In genomic region chr16:50193594-50193993, GRCh38 we compare ENCODE assay signal across 12 cellular contexts. TPM values are rescaled to one million over a fixed set of nuclear protein-coding genes. Genes with fewer than 3 reads are reported as not detected.
DNase-seq lines count a peak whose midpoint lies in the region; ATAC-seq and TF ChIP-seq lines count a peak whose summit lies in the region.
"Had no signal": no experiment of that assay in that cellular context is flagged by ENCODE, and none has a peak within 500 bp of the region (broad histone marks: within the 10 kb centered on the region; RNA-seq: fewer than 3 reads in every experiment).

No MANE protein-coding gene starts in this region.

- no peak overlapping the region for H3K27ac ChIP-seq in HEK293 (ENCODE audit: extremely low read depth, low read depth, low read length)
- H3K27ac ChIP-seq: tibial artery had no signal

- no peak overlapping the region for H3K4me3 Mint-ChIP-seq in T-helper 1 cell treated with Interleukin-12 subunit alpha and Interleukin-12 subunit beta and Interleukin-4 antibody, amounts not matched to agents 30 μg/mL and 1 μg/mL, for 36 hours
- H3K4me3 Mint-ChIP-seq in central memory CD8-positive, alpha-beta T cell, result no peak overlapping the region
- no peak overlapping the region for H3K4me3 Mint-ChIP-seq in osteocyte (ENCODE audit: unreplicated experiment)

- CTCF ChIA-PET in HEK293 (lab: Yijun Ruan, JAX), result interaction anchor here (1.6 kb wide), 1 partner anchor 18 kb away, joined by 7 read pairs; no protein-coding TSS in a partner anchor

- H3K4me1 Mint-ChIP-seq in T-helper 1 cell treated with Interleukin-12 subunit alpha and Interleukin-12 subunit beta and Interleukin-4 antibody, amounts not matched to agents 30 μg/mL and 1 μg/mL, for 36 hours (ENCODE audit: low read depth), result peaks cover 36% of the 10 kb centered on the region
- peaks cover 65% of the 10 kb centered on the region for H3K4me1 Mint-ChIP-seq in central memory CD8-positive, alpha-beta T cell
- peaks cover 43% of the 10 kb centered on the region for H3K4me1 Mint-ChIP-seq in osteocyte (ENCODE audit: unreplicated experiment)

- DNase-seq in T-helper 1 cell (no peak), osteocyte (ENCODE audit: extremely low spot score, unreplicated experiment) (no peak), NCI-H2227 treated with DMSO at 0.1 percent for 48 hours (lab: John Stamatoyannopoulos, UW) (no peak), NCI-H2196 treated with DMSO at 0.1 percent for 48 hours (lab: John Stamatoyannopoulos, UW; ENCODE audit: unreplicated experiment) (no peak)
- DNase-seq in central memory CD8-positive, alpha-beta T cell (ENCODE audit: low spot score in 2 of 2), result no peak
- DNase-seq: 8988T, NCI-H1105, NCI-H2171, tibial artery had no signal

- no peak for TF ChIP-seq CTCF in HEK293 (tag by site-specific recombination; IDR thresholded peaks at IDR 0.05)
- no peak for TF ChIP-seq CTCF in osteocyte (IDR thresholded peaks at IDR 0.05)

- POLR2A ChIA-PET in HEK293 (lab: Yijun Ruan, JAX), result no interaction called here

- ATAC-seq in central memory CD8-positive, alpha-beta T cell (replicated peaks; ENCODE audit: extremely low read depth, poor library complexity, severe bottlenecking), result no peak
- ATAC-seq in activated CD4-positive, CD25-positive, alpha-beta regulatory T cell treated with anti-CD3 and anti-CD28 coated beads, Interleukin-2, amount 50 U/mL, for 24 hours, result no peak

- H3K27ac Mint-ChIP-seq in T-helper 1 cell treated with Interleukin-12 subunit alpha and Interleukin-12 subunit beta and Interleukin-4 antibody, amounts not matched to agents 30 μg/mL and 1 μg/mL, for 36 hours, result peak overlapping the region; percentile 27
- peak overlapping the region; percentile 54 for H3K27ac Mint-ChIP-seq in central memory CD8-positive, alpha-beta T cell (ENCODE audit: low read depth)
- peak overlapping the region; percentile 5 for H3K27ac Mint-ChIP-seq in osteocyte (ENCODE audit: unreplicated experiment)

- no peaks in the 10 kb centered on the region for H3K9me3 Mint-ChIP-seq in T-helper 1 cell treated with Interleukin-12 subunit alpha and Interleukin-12 subunit beta and Interleukin-4 antibody, amounts not matched to agents 30 μg/mL and 1 μg/mL, for 36 hours
- no peaks in the 10 kb centered on the region for H3K9me3 Mint-ChIP-seq in central memory CD8-positive, alpha-beta T cell
- H3K9me3 Mint-ChIP-seq in osteocyte (ENCODE audit: unreplicated experiment), result no peaks in the 10 kb centered on the region

- H3K27me3 Mint-ChIP-seq in T-helper 1 cell treated with Interleukin-12 subunit alpha and Interleukin-12 subunit beta and Interleukin-4 antibody, amounts not matched to agents 30 μg/mL and 1 μg/mL, for 36 hours (ENCODE audit: low read depth), result no peaks in the 10 kb centered on the region
- H3K27me3 Mint-ChIP-seq in central memory CD8-positive, alpha-beta T cell, result no peaks in the 10 kb centered on the region
- H3K27me3 Mint-ChIP-seq in osteocyte (ENCODE audit: unreplicated experiment), result no peaks in the 10 kb centered on the region

- no peaks in the 10 kb centered on the region for H3K9me3 ChIP-seq in HEK293 (ENCODE audit: control insufficient read depth, insufficient read depth, low read depth, low read length)
- H3K9me3 ChIP-seq: tibial artery had no signal

- H3K4me1 ChIP-seq in HEK293 (ENCODE audit: control insufficient read depth, insufficient read depth, low read length), result peaks cover 11% of the 10 kb centered on the region

- H3K4me3 ChIP-seq in HEK293 (ENCODE audit: low read depth, low read length), result no peak overlapping the region
- H3K4me3 ChIP-seq: tibial artery had no signal

- H3K36me3 ChIP-seq in HEK293 (ENCODE audit: control insufficient read depth in 2 of 2, insufficient read depth in 1 of 2, low read length in 2 of 2), result no peaks in the 10 kb centered on the region
- H3K36me3 ChIP-seq: tibial artery had no signal

- H3K36me3 Mint-ChIP-seq in T-helper 1 cell treated with Interleukin-12 subunit alpha and Interleukin-12 subunit beta and Interleukin-4 antibody, amounts not matched to agents 30 μg/mL and 1 μg/mL, for 36 hours (ENCODE audit: low read depth), result no peaks in the 10 kb centered on the region
- peaks cover 7% of the 10 kb centered on the region for H3K36me3 Mint-ChIP-seq in central memory CD8-positive, alpha-beta T cell (ENCODE audit: insufficient read depth)
- peaks cover 2% of the 10 kb centered on the region for H3K36me3 Mint-ChIP-seq in osteocyte (ENCODE audit: unreplicated experiment)

TF ChIP-seq in HEK293, 187 proteins besides CTCF, POLR2A, EP300 and RAD21:
- TF ChIP-seq IKZF3 (tag by site-specific recombination; IDR thresholded peaks at IDR 0.05), result 0 out of 2 replicates have a peak, but pooled peaks have one; percentile 14
- TF ChIP-seq ELK4 (IDR thresholded peaks at IDR 0.05; ENCODE audit: borderline replicate concordance, low read depth, low read length), result no peak

RNA-seq across cellular contexts. Expression of gene TENT4B, which starts 40.5 kb away (rescaled TPM):
- 9.6 and 11.1 TPM in 2 replicates for total RNA-seq in osteocyte
